Comparison of ENCODE assay signal across 8 cellular contexts in the genomic region with DNA sequence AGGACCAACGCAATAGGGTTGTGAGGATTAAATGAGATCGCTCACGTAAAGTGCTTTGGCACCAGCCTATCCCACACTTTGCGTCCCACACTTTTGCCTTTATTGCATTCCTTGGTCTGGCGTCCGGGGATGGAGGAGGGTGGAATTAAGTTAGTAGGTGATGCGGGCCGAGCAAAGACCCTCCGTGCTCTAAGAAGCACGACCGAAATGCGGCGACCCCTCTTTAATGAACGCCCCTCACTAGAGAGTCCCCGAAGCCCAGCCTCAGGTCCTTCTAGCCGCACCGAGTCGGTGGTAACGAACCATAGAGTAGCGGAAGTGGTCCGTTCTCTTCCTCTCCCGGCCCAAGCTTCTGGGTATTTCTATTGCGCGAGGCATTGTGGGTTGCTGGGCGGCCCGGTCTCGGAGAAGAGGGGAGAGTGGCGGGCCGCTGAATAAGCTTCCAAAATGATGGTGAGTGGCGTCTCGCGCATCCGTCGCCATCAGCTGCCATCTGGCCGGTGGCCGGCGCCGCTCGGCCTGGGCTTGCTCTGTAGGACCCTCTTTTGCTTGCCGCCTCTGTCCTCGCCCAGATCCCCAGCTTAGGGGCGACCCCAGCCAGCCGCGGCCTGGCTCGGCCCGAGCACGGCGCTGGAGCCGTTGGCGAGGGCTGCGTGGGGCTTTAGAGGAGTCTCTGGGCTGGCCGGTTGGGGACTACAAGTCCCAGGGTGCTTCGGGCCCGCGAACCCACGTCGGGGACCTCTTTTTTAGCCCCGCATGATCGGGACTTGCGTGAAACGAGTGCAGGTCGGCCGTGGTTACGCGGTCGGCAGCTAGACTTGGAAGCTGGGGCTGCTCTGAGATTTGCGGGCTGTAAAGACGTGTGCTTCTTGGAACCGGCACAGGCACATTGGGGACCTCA. TPM values are rescaled to one million over a fixed set of nuclear protein-coding genes. Genes with fewer than 3 reads are reported as not detected.
A peak's percentile ranks its signal among the peaks of the same experiment; 100 is the strongest.
DNase-seq lines count a peak whose midpoint lies in the region; ATAC-seq, FAIRE-seq and TF ChIP-seq lines count a peak whose summit lies in the region.

Gene CCT7, plus strand, starts transcription at position 377 of the 901 bp plus-strand sequence. Its CDS starts 71 bp downstream, at position 448.

- peaks cover 18% of the 10 kb centered on the region for H3K36me3 Mint-ChIP-seq in central memory CD8-positive, alpha-beta T cell (ENCODE audit: insufficient read depth)

- H3K4me3 ChIP-seq in AG10803 (ENCODE audit: low read length) = peak within 1 kb of the TSS; percentile 96
- H3K4me3 ChIP-seq in keratinocyte (ENCODE audit: control insufficient read depth in 2 of 3, extremely low read depth in 1 of 3, insufficient read depth in 2 of 3, low read depth in 1 of 3, low read length in 3 of 3) = peak within 1 kb of the TSS; percentile 72 to 91 (median 79)

- H3K27ac Mint-ChIP-seq in central memory CD8-positive, alpha-beta T cell (ENCODE audit: low read depth) = peak within 1 kb of the TSS; percentile 96

- H3K9me3 ChIP-seq in keratinocyte (ENCODE audit: control insufficient read depth, low read depth, low read length) = no peaks in the 10 kb centered on the region

- dilution Hi-C loops in keratinocyte (cut with MboI; ENCODE audit: extremely low pct_ligation_motif_present, low sequenced_read_pairs) = no loop called here

- H3K9me1 ChIP-seq in keratinocyte (ENCODE audit: control insufficient read depth, extremely low read depth, insufficient read depth, low read length) = peaks cover 4% of the 10 kb centered on the region

- peaks cover 51% of the 10 kb centered on the region for H3K79me2 ChIP-seq in keratinocyte (ENCODE audit: control insufficient read depth, insufficient read depth, low read length)

- DNase-seq in AG10803 (ENCODE audit: low read depth) (peak; percentile 89), NCI-H446 treated with DMSO at 0.1 percent for 48 hours (lab: John Stamatoyannopoulos, UW) (peak; percentile 89), keratinocyte (ENCODE audit: low read depth, low spot score) (no peak)
- peak; percentile 73 to 83 for DNase-seq in central memory CD8-positive, alpha-beta T cell (ENCODE audit: low spot score in 2 of 2)
- peak; percentile 75 to 81 (median 76) for DNase-seq in stimulated activated CD4-positive, alpha-beta T cell treated with anti-CD3 and anti-CD28 coated beads, Interleukin-12 subunit alpha, Interleukin-12 subunit beta, amount 100 ng/mL, for 48 hours (ENCODE audit: low read depth in 2 of 3, low spot score in 1 of 3)

- H2AFZ ChIP-seq in keratinocyte (ENCODE audit: control insufficient read depth, low read length) = peak within 1 kb of the TSS; percentile 98

- peak within 1 kb of the TSS; percentile 97 for H3K4me3 Mint-ChIP-seq in central memory CD8-positive, alpha-beta T cell

- peak within 1 kb of the TSS; percentile 85 for H3K9ac ChIP-seq in keratinocyte (ENCODE audit: control insufficient read depth, extremely low read depth, insufficient read depth, low read length)

- H4K20me1 ChIP-seq in keratinocyte (ENCODE audit: control insufficient read depth, extremely low read depth, insufficient read depth, low read length) = peaks cover 22% of the 10 kb centered on the region

- ATAC-seq in GM19043 (IDR thresholded peaks at IDR 0.05; ENCODE audit: low read depth, unreplicated experiment) = peak; percentile 47
- ATAC-seq in HG03354 (IDR thresholded peaks at IDR 0.05; ENCODE audit: poor library complexity, severe bottlenecking, unreplicated experiment) = peak; percentile 68
- peak; percentile 75 to 76 for ATAC-seq in activated CD4-positive, CD25-positive, alpha-beta regulatory T cell treated with anti-CD3 and anti-CD28 coated beads, Interleukin-2, amount 50 U/mL, for 24 hours
- peak; percentile 72 for ATAC-seq in central memory CD8-positive, alpha-beta T cell (replicated peaks; ENCODE audit: extremely low read depth, poor library complexity, severe bottlenecking)

- no peaks in the 10 kb centered on the region for H3K27me3 Mint-ChIP-seq in central memory CD8-positive, alpha-beta T cell

- no peaks in the 10 kb centered on the region for H3K27me3 ChIP-seq in keratinocyte (ENCODE audit: control insufficient read depth, extremely low read depth, insufficient read depth, low read length)

- TF ChIP-seq CTCF in AG10803 (conservative IDR thresholded peaks at IDR 0.05; ENCODE audit: low read length) = no peak
- TF ChIP-seq CTCF in keratinocyte (optimal IDR thresholded peaks at IDR 0.05 in 1 of 3, IDR thresholded peaks at IDR 0.05 in 1 of 3, conservative IDR thresholded peaks at IDR 0.05 in 1 of 3; ENCODE audit: extremely low read depth in 1 of 3, insufficient read depth in 2 of 3, low read length in 3 of 3) = no peak

- H3K4me2 ChIP-seq in keratinocyte (ENCODE audit: control insufficient read depth, extremely low read depth, insufficient read depth, low read depth, low read length) = peak within 1 kb of the TSS; percentile 95

- H3K9me3 Mint-ChIP-seq in central memory CD8-positive, alpha-beta T cell = no peaks in the 10 kb centered on the region

- peak within 1 kb of the TSS; percentile 90 for H3K27ac ChIP-seq in keratinocyte (ENCODE audit: control insufficient read depth, insufficient read depth, low read length)

- H3K4me1 ChIP-seq in keratinocyte (ENCODE audit: control insufficient read depth, extremely low read depth, insufficient read depth, low read length) = peaks cover 26% of the 10 kb centered on the region

- FAIRE-seq in keratinocyte (lab: Jason Lieb, UNC) = no peak

- peaks cover 9 to 12% of the 10 kb centered on the region in 2 experiments for H3K36me3 ChIP-seq in keratinocyte (ENCODE audit: control insufficient read depth in 2 of 2, extremely low read depth in 1 of 2, insufficient read depth in 2 of 2, low read length in 2 of 2)

- H3K4me1 Mint-ChIP-seq in central memory CD8-positive, alpha-beta T cell = peaks cover 34% of the 10 kb centered on the region

RNA-seq across cellular contexts. Expression of gene CCT7, which starts in this region (rescaled TPM):
- 329 to 378 TPM (median 357 TPM) in 3 replicates for polyA plus RNA-seq in keratinocyte
- 432 TPM for polyA plus RNA-seq in keratinocyte (2011; ENCODE audit: low read depth)
- polyA plus RNA-seq in keratinocyte (2011; cell fraction: cytosol; rRNA removed) = 284 and 359 TPM in 2 replicates
- 233 and 249 TPM in 2 replicates for polyA plus RNA-seq in keratinocyte (2011; cell fraction: nucleus; rRNA removed)
- polyA plus RNA-seq in keratinocyte (2012; ENCODE audit: low replicate concordance) = 225 and 369 TPM in 2 replicates
- 337 to 463 TPM (median 392 TPM) in 3 replicates for polyA minus RNA-seq in keratinocyte
- polyA minus RNA-seq in keratinocyte (2011; cell fraction: cytosol; rRNA and poly(A)+ RNA removed) = 226 TPM
- 94.9 and 135 TPM in 2 replicates for polyA minus RNA-seq in keratinocyte (2011; cell fraction: nucleus; rRNA and poly(A)+ RNA removed)
